8 cellular contexts compared by ENCODE assay signal in the genomic region with DNA sequence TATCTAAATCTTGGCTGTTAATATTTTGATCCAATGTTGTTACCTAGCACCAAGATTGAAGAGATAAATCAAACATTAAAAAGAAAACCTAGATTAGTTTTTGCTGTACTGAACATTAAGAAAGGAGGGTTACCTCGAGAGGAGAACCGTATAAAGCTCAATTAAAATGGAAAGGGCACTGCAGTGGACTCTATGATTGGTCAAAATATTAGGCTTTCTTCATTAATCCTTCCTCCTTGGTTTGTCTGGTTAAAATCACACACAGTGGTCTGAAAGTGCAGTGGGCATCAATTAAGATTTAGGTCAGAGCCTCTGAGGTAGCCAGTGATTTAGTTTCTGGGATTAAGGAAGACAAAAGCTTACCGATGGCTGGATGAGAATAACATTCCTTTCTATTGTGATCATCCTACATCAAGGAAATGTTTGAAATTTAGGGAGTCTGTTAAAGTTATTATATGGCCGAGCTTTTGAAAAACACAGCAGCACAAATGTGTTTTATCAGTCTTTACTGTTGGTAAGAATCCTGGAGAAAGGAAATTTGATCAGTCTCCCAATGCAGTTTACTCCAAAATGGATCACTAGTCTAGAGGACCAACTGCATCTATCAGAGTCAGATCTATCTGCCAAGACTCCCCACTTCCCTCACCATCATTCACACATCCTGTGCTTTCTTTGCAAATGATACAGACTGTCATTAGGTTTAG.
DNase-seq lines count a peak whose midpoint lies in the region; ATAC-seq, FAIRE-seq and TF ChIP-seq lines count a peak whose summit lies in the region.

No MANE protein-coding gene starts in this region.

- H3K36me3 ChIP-seq in H1 (ENCODE audit: control insufficient read depth in 2 of 4, insufficient read depth in 4 of 4, low read length in 3 of 4) (no peaks in the 10 kb centered on the region), prostate gland (no peaks in the 10 kb centered on the region)

- no peak overlapping the region for H2AK5ac ChIP-seq in H1 (ENCODE audit: low read depth, low read length)

- CTCF ChIA-PET in H1 (lab: Charles Lee; ENCODE audit: partially characterized antibody) = interaction anchor here (0.8 to 1.7 kb wide), 5 partner anchors 9 to 195 kb away, joined by 3 to 6 read pairs (median 4); no protein-coding TSS in a partner anchor

- H3K79me1 ChIP-seq in H1 (ENCODE audit: low read depth, low read length) = no peaks in the 10 kb centered on the region

- no peak overlapping the region for H3K23ac ChIP-seq in H1 (ENCODE audit: insufficient read length)

- no peak overlapping the region for H4K5ac ChIP-seq in H1 (ENCODE audit: insufficient read length, low read depth, low read length)

- intact Hi-C loops in prostate gland (cut with DNase I) = loop anchor here (5.0 to 10.0 kb wide), 2 partner anchors 90 to 118 kb away; no protein-coding TSS in a partner anchor

- POLR2A ChIA-PET in H1 (lab: Charles Lee; ENCODE audit: partially characterized antibody) = no interaction called here

- no peak overlapping the region; the same call in 1 of the 2 replicates for H2BK12ac ChIP-seq in H1 (ENCODE audit: low read depth, low read length)

- peaks cover 0 to 2% (median 0%) of the 10 kb centered on the region in 4 experiments; a peak in 1 of 7 replicates for H3K27me3 ChIP-seq in H1 (replicated peaks in 1 of 4; ENCODE audit: control insufficient read depth in 3 of 4, extremely low read depth in 1 of 4, insufficient read depth in 3 of 4, low read length in 3 of 4)
- H3K27me3 ChIP-seq in prostate gland (replicated peaks; ENCODE audit: insufficient read depth) = no peaks in the 10 kb centered on the region

- H4K91ac ChIP-seq in H1 (replicated peaks; ENCODE audit: insufficient read length, low read length) = no peak overlapping the region

- peak; percentile 79 for FAIRE-seq in GM12891 (lab: Jason Lieb, UNC)
- peak; percentile 36 for FAIRE-seq in H1 (lab: Jason Lieb, UNC)

- H3K27ac ChIP-seq in H1 (ENCODE audit: low read depth, low read length) = no peak overlapping the region
- peak overlapping the region; percentile 74 to 80 for H3K27ac ChIP-seq in prostate gland

- H3K9me3 ChIP-seq in H1 (ENCODE audit: insufficient read depth in 2 of 2, low read depth in 1 of 2, low read length in 1 of 2) = no peaks in the 10 kb centered on the region
- no peaks in the 10 kb centered on the region for H3K9me3 ChIP-seq in prostate gland

- no peak for TF ChIP-seq EP300 in H1 (IDR thresholded peaks at IDR 0.05; ENCODE audit: borderline replicate concordance in 1 of 2, low read depth in 2 of 2, low read length in 2 of 2)

- H2BK20ac ChIP-seq in H1 (ENCODE audit: low read length) = no peak overlapping the region

- no peak overlapping the region for H2BK15ac ChIP-seq in H1 (ENCODE audit: low read length)

- TF ChIP-seq RAD21 in H1 (IDR thresholded peaks at IDR 0.05 in 1 of 2, conservative IDR thresholded peaks at IDR 0.05 in 1 of 2; ENCODE audit: low read depth in 2 of 2, low read length in 2 of 2) = no peak

- peaks cover 0 to 7% (median 3%) of the 10 kb centered on the region in 4 experiments; a peak in 2 of 7 replicates for H3K4me1 ChIP-seq in H1 (replicated peaks in 1 of 4; ENCODE audit: control insufficient read depth in 3 of 4, insufficient read depth in 4 of 4, low read length in 3 of 4)
- no peaks in the 10 kb centered on the region for H3K4me1 ChIP-seq in prostate gland (replicated peaks)

- H2AFZ ChIP-seq in H1 (ENCODE audit: low read length) = no peak overlapping the region

- H3K18ac ChIP-seq in H1 (ENCODE audit: extremely low read depth, low read length) = no peak overlapping the region

- ATAC-seq in HG03196 (IDR thresholded peaks at IDR 0.05; ENCODE audit: unreplicated experiment) = no peak
- ATAC-seq in HG02852 (IDR thresholded peaks at IDR 0.05; ENCODE audit: unreplicated experiment) = no peak

- H3K23me2 ChIP-seq in H1 (ENCODE audit: low read depth, low read length) = no peaks in the 10 kb centered on the region

- TF ChIP-seq CTCF in H1 (IDR thresholded peaks at IDR 0.05; ENCODE audit: control extremely low read depth in 1 of 3, insufficient read depth in 1 of 3, low read depth in 1 of 3, low read length in 3 of 3) (no peak), prostate gland (IDR thresholded peaks at IDR 0.05) (no peak)

- no peak overlapping the region for H3K4me2 ChIP-seq in H1 (ENCODE audit: insufficient read depth in 1 of 2, low read depth in 2 of 2, low read length in 2 of 2)

- H3K9ac ChIP-seq in H1 (replicated peaks in 1 of 4; ENCODE audit: extremely low read depth in 1 of 4, low read depth in 3 of 4, low read length in 3 of 4) = no peak overlapping the region

- no peak overlapping the region for H3K56ac ChIP-seq in H1 (replicated peaks; ENCODE audit: insufficient read length, low read depth, low read length)

- no peak overlapping the region for H4K8ac ChIP-seq in H1 (ENCODE audit: extremely low read depth, insufficient read depth, low read length)

- no peak overlapping the region for H2BK120ac ChIP-seq in H1 (replicated peaks; ENCODE audit: low read depth, low read length)

- H3K14ac ChIP-seq in H1 (ENCODE audit: insufficient read length) = no peak overlapping the region

- no peaks in the 10 kb centered on the region for H3K79me2 ChIP-seq in H1 (ENCODE audit: control insufficient read depth in 1 of 2, insufficient read depth in 2 of 2, low read length in 2 of 2)

- no peaks in the 10 kb centered on the region for H4K20me1 ChIP-seq in H1 (replicated peaks in 1 of 2; ENCODE audit: control insufficient read depth in 1 of 2, insufficient read depth in 2 of 2, low read length in 2 of 2)

- WGBS in H1 (ENCODE audit: extremely low coverage in 1 of 2, insufficient coverage in 1 of 2, insufficient read length in 1 of 2, insufficient replicate concordance in 2 of 2, low coverage in 1 of 2, low lambda C conversion rate in 2 of 2, missing lambda C conversion rate in 1 of 2), 2 experiments = 82% methylated on average over 4 of the region's 4 CpGs; no CpG with 5 or more reads in 1 of the 2 experiments
- 40% methylated on average over 4 of the region's 4 CpGs for WGBS in prostate gland

- 0 out of 2 replicates have a peak, but pooled peaks have one; percentile 39 for TF ChIP-seq POLR2A in GM12891 (IDR thresholded peaks at IDR 0.05; ENCODE audit: low read depth, low read length)
- no peak for TF ChIP-seq POLR2A in H1 (IDR thresholded peaks at IDR 0.05; ENCODE audit: control extremely low read depth in 1 of 2, low read depth in 2 of 2, low read length in 2 of 2)
- no peak for TF ChIP-seq POLR2A in prostate gland (IDR thresholded peaks at IDR 0.05)

- no peak overlapping the region for H2BK5ac ChIP-seq in H1 (ENCODE audit: low read depth, low read length)

- H3K4ac ChIP-seq in H1 (replicated peaks; ENCODE audit: insufficient read length, low read depth, low read length) = no peak overlapping the region

- DNase-seq in GM12891 (ENCODE audit: insufficient read length, low spot score) (no peak), MV-4-11 (lab: John Stamatoyannopoulos, UW) (peak; percentile 29), H1 (ENCODE audit: low read depth in 1 of 2, low spot score in 2 of 2) (no peak), prostate gland (ENCODE audit: low spot score) (no peak), NCI-H2107 (lab: John Stamatoyannopoulos, UW) (no peak), NCI-H510A treated with DMSO at 0.1 percent for 48 hours (lab: John Stamatoyannopoulos, UW) (no peak)

- no peak overlapping the region for H3K4me3 ChIP-seq in H1 (ENCODE audit: extremely low read depth in 1 of 4, insufficient read depth in 2 of 4, low read depth in 3 of 4, low read length in 4 of 4)
- H3K4me3 ChIP-seq in prostate gland = no peak overlapping the region

TF ChIP-seq in GM12891, 5 proteins besides CTCF, POLR2A, EP300 and RAD21:
- TF ChIP-seq POU2F2 (IDR thresholded peaks at IDR 0.05; ENCODE audit: low read depth, low read length) (no peak), SPI1 (IDR thresholded peaks at IDR 0.05; ENCODE audit: low read depth, low read length) (peak; percentile 48)

TF ChIP-seq in H1, 55 proteins besides CTCF, POLR2A, EP300 and RAD21:
- TF ChIP-seq CTBP2 (IDR thresholded peaks at IDR 0.05; ENCODE audit: borderline replicate concordance, insufficient read depth, insufficient read length, low read length) = no peak
- no peak for TF ChIP-seq PHF8 (conservative IDR thresholded peaks at IDR 0.05; ENCODE audit: low read depth, low read length)
- no peak for TF ChIP-seq SP4 (IDR thresholded peaks at IDR 0.05; ENCODE audit: low read length)
